3 cellular contexts compared by ENCODE assay signal in the genomic region with DNA sequence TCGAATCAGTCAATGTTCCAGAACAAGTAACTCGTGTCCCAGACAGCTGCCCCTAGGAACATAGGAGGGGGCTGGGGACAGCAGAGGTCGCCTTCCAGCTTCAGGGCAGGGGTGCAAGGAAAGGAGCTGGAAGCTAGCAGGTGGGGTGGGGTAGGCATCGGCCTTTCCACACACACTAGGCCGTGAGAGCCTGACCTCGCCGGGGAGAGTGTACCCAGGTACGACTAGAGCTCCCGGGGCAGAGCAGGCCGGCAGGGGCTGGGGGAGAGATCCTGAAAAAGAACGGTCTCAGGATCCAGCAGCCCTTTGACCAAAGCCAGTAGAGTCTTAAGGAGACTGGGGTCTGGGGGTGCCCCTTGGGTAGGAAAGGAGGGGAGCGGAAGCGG.
TF ChIP-seq lines count a peak whose summit lies in the region.

No MANE protein-coding gene starts in this region.

TF ChIP-seq in HepG2, 621 proteins besides CTCF, POLR2A, EP300 and RAD21:
- TF ChIP-seq, protein P1, sequence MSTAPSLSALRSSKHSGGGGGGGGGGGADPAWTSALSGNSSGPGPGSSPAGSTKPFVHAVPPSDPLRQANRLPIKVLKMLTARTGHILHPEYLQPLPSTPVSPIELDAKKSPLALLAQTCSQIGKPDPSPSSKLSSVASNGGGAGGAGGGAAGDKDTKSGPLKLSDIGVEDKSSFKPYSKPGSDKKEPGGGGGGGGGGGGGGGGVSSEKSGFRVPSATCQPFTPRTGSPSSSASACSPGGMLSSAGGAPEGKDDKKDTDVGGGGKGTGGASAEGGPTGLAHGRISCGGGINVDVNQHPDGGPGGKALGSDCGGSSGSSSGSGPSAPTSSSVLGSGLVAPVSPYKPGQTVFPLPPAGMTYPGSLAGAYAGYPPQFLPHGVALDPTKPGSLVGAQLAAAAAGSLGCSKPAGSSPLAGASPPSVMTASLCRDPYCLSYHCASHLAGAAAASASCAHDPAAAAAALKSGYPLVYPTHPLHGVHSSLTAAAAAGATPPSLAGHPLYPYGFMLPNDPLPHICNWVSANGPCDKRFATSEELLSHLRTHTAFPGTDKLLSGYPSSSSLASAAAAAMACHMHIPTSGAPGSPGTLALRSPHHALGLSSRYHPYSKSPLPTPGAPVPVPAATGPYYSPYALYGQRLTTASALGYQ (CRISPR knock-in tag; IDR thresholded peaks at IDR 0.05): no peak
- TF ChIP-seq KDM5A (IDR thresholded peaks at IDR 0.05; ENCODE audit: borderline replicate concordance, low read length) (no peak), PHF20 (CRISPR knock-in tag; IDR thresholded peaks at IDR 0.05) (0 out of 2 replicates have a peak, but pooled peaks have one; percentile 11), ZFP41 (CRISPR knock-in tag; IDR thresholded peaks at IDR 0.05; ENCODE audit: borderline replicate concordance) (peak; percentile 2; the same call in 1 of the 2 replicates), ZBTB4 (CRISPR knock-in tag; IDR thresholded peaks at IDR 0.05; ENCODE audit: borderline replicate concordance) (0 out of 2 replicates have a peak, but pooled peaks have one; percentile 8), MXD1 (CRISPR knock-in tag; IDR thresholded peaks at IDR 0.05) (peak; percentile 39; the same call in 1 of the 2 replicates), ZNF501 (CRISPR knock-in tag; IDR thresholded peaks at IDR 0.05) (0 out of 2 replicates have a peak, but pooled peaks have one; percentile 18)

TF ChIP-seq in WTC11, 78 proteins besides CTCF, POLR2A, EP300 and RAD21 (continued from another document and continues in another):
- no peak for TF ChIP-seq FOXP4 (CRISPR knock-in tag; IDR thresholded peaks at IDR 0.05)
- TF ChIP-seq, protein P2, sequence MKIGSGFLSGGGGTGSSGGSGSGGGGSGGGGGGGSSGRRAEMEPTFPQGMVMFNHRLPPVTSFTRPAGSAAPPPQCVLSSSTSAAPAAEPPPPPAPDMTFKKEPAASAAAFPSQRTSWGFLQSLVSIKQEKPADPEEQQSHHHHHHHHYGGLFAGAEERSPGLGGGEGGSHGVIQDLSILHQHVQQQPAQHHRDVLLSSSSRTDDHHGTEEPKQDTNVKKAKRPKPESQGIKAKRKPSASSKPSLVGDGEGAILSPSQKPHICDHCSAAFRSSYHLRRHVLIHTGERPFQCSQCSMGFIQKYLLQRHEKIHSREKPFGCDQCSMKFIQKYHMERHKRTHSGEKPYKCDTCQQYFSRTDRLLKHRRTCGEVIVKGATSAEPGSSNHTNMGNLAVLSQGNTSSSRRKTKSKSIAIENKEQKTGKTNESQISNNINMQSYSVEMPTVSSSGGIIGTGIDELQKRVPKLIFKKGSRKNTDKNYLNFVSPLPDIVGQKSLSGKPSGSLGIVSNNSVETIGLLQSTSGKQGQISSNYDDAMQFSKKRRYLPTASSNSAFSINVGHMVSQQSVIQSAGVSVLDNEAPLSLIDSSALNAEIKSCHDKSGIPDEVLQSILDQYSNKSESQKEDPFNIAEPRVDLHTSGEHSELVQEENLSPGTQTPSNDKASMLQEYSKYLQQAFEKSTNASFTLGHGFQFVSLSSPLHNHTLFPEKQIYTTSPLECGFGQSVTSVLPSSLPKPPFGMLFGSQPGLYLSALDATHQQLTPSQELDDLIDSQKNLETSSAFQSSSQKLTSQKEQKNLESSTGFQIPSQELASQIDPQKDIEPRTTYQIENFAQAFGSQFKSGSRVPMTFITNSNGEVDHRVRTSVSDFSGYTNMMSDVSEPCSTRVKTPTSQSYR (CRISPR knock-in tag; IDR thresholded peaks at IDR 0.05): no peak
- TF ChIP-seq, protein P3, sequence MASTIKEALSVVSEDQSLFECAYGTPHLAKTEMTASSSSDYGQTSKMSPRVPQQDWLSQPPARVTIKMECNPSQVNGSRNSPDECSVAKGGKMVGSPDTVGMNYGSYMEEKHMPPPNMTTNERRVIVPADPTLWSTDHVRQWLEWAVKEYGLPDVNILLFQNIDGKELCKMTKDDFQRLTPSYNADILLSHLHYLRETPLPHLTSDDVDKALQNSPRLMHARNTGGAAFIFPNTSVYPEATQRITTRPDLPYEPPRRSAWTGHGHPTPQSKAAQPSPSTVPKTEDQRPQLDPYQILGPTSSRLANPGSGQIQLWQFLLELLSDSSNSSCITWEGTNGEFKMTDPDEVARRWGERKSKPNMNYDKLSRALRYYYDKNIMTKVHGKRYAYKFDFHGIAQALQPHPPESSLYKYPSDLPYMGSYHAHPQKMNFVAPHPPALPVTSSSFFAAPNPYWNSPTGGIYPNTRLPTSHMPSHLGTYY (CRISPR knock-in tag; IDR thresholded peaks at IDR 0.05): no peak
- TF ChIP-seq RELA (CRISPR knock-in tag; IDR thresholded peaks at IDR 0.05; ENCODE audit: borderline replicate concordance): no peak
- no peak for TF ChIP-seq GABPB1 (CRISPR knock-in tag; IDR thresholded peaks at IDR 0.05)
- TF ChIP-seq, protein P4, sequence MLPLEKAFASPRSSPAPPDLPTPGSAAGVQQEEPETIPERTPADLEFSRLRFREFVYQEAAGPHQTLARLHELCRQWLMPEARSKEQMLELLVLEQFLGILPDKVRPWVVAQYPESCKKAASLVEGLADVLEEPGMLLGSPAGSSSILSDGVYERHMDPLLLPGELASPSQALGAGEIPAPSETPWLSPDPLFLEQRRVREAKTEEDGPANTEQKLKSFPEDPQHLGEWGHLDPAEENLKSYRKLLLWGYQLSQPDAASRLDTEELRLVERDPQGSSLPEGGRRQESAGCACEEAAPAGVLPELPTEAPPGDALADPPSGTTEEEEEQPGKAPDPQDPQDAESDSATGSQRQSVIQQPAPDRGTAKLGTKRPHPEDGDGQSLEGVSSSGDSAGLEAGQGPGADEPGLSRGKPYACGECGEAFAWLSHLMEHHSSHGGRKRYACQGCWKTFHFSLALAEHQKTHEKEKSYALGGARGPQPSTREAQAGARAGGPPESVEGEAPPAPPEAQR (CRISPR knock-in tag; IDR thresholded peaks at IDR 0.05): no peak
- TF ChIP-seq MLX (CRISPR knock-in tag; IDR thresholded peaks at IDR 0.05): no peak
- TF ChIP-seq E2F4 (CRISPR knock-in tag; IDR thresholded peaks at IDR 0.05; ENCODE audit: borderline replicate concordance, low read depth): no peak

TF ChIP-seq in neural cell, 6 proteins besides CTCF, POLR2A, EP300 and RAD21 (continued from another document):
- TF ChIP-seq EZH2 (IDR thresholded peaks at IDR 0.05; ENCODE audit: borderline replicate concordance, insufficient read depth, low read length, poor library complexity, severe bottlenecking): no peak
TF ChIP-seq in neural cell: peak in this region for 0.
